Comparison of ENCODE assay signal across 10 cellular contexts in the genomic region with DNA sequence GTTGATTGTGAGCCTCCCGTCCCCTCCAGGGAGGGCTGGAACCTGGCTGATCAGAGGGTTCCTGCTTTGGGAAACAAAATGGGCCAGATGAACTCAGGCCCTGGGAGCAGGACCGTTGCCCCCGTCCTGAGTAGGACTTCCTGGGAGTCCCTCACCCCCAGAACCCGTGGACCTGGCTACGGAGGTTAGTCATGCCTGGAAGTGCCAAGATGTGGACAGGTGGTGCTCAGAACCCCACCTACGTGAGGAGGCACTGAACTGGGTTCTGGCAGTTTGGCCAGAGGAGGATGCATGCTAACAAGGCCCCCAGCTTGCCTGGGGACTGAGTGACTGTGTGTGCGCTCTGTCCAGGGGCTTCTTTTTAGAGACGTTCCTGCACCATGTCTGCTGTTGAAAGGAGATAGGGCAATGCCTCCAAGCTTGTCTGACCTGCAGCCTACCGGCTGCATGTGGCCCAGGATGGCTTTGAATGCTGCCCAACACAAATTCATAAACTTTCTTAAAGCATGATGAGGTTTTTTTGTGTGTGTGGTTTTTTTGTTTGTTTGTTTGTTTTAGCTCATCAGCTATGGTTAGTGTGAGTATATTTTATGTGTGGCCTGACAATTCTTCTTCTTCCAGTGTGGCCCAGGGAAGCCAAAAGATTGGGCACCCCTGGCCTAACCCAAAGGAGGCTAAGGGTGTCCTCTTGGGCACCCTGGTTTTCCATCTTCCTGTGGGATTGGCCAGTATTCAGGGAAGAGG. TPM values are rescaled to one million over a fixed set of nuclear protein-coding genes. Genes with fewer than 3 reads are reported as not detected.
DNase-seq lines count a peak whose midpoint lies in the region; ATAC-seq and TF ChIP-seq lines count a peak whose summit lies in the region.
"Had no signal": no experiment of that assay in that cellular context is flagged by ENCODE, and none has a peak within 500 bp of the region (broad histone marks: within the 10 kb centered on the region; RNA-seq: fewer than 3 reads in every experiment).

No MANE protein-coding gene starts in this region.

- peak overlapping the region; percentile 73 for H3K4me3 Mint-ChIP-seq in Caco-2 (ENCODE audit: unreplicated experiment)
- peak overlapping the region; percentile 57 for H3K4me3 Mint-ChIP-seq in glutamatergic neuron (ENCODE audit: unreplicated experiment)

- H2AFZ ChIP-seq in PC-3 (ENCODE audit: low read length): no peak overlapping the region

- no peak overlapping the region for H3K9ac ChIP-seq in PC-3 (ENCODE audit: low read length)
- H3K9ac ChIP-seq in rectal smooth muscle tissue (ENCODE audit: low read length): no peak overlapping the region

- CTCF ChIA-PET in Caco-2 (lab: Charles Lee): interaction anchor here (0.8 to 1.8 kb wide), 8 partner anchors 9 to 104 kb away, joined by 3 to 15 read pairs (median 4); no protein-coding TSS in a partner anchor
- CTCF ChIA-PET in PC-3 (lab: Charles Lee): no interaction called here

- H3K27me3 ChIP-seq in Caco-2 (replicated peaks; ENCODE audit: control insufficient read depth, insufficient read depth, low read length) (no peaks in the 10 kb centered on the region), PC-3 (ENCODE audit: low read length) (no peaks in the 10 kb centered on the region), rectal smooth muscle tissue (ENCODE audit: control insufficient read depth, insufficient read depth, low read length) (no peaks in the 10 kb centered on the region), upper lobe of right lung (no peaks in the 10 kb centered on the region)

- POLR2A ChIA-PET in Caco-2 (lab: Charles Lee) (interaction anchor here (0.5 to 0.6 kb wide), 2 partner anchors 83 to 356 kb away, joined by 3 read pairs; no protein-coding TSS in a partner anchor), PC-3 (lab: Charles Lee; ENCODE audit: unreplicated experiment) (no interaction called here)

- H3K4me3 ChIP-seq in Caco-2 (ENCODE audit: low read depth, low read length): no peak overlapping the region
- H3K4me3 ChIP-seq in PC-3 (ENCODE audit: low read length): no peak overlapping the region
- H3K4me3 ChIP-seq in rectal smooth muscle tissue (ENCODE audit: low read length): no peak overlapping the region
- H3K4me3 ChIP-seq in upper lobe of right lung: no peak overlapping the region

- DNase-seq in Caco-2 (no peak), PC-3 (peak; percentile 12), glutamatergic neuron (no peak), GM03348 (ENCODE audit: low spot score) (no peak), NCI-H1694 treated with DMSO at 0.1 percent for 48 hours (lab: John Stamatoyannopoulos, UW) (no peak), upper lobe of right lung (no peak)
- DNase-seq: foreskin keratinocyte, occipital lobe had no signal

- H3K4me1 Mint-ChIP-seq in Caco-2 (ENCODE audit: low read depth, unreplicated experiment): peaks cover 18% of the 10 kb centered on the region
- H3K4me1 Mint-ChIP-seq in glutamatergic neuron (ENCODE audit: low read depth, unreplicated experiment): peaks cover 17% of the 10 kb centered on the region

- intact Hi-C loops in Caco-2 (cut with micrococcal nuclease; ENCODE audit: unreplicated experiment): loop anchor here (1.0 to 5.0 kb wide), 3 partner anchors 18 to 88 kb away; no protein-coding TSS in a partner anchor
- intact Hi-C loops in PC-3 (cut with micrococcal nuclease): no loop called here
- intact Hi-C loops in upper lobe of right lung (cut with DNase I): no loop called here

- H3K27ac Mint-ChIP-seq in Caco-2 (ENCODE audit: unreplicated experiment) (peak overlapping the region; percentile 18), glutamatergic neuron (ENCODE audit: unreplicated experiment) (no peak overlapping the region)

- TF ChIP-seq CTCF in Caco-2 (IDR thresholded peaks at IDR 0.05; ENCODE audit: insufficient read depth in 1 of 2, low read depth in 1 of 2, low read length in 1 of 2, severe bottlenecking in 1 of 2, unreplicated experiment in 1 of 2) (no peak), PC-3 (conservative IDR thresholded peaks at IDR 0.05; ENCODE audit: low read depth, low read length) (no peak), glutamatergic neuron (IDR thresholded peaks at IDR 0.05; ENCODE audit: partially characterized antibody, unreplicated experiment) (no peak), upper lobe of right lung (IDR thresholded peaks at IDR 0.05) (no peak)

- H3K36me3 ChIP-seq in Caco-2 (ENCODE audit: control insufficient read depth, insufficient read depth, low read length) (no peaks in the 10 kb centered on the region; the same call in 1 of the 2 replicates), PC-3 (ENCODE audit: low read depth, low read length) (no peaks in the 10 kb centered on the region), rectal smooth muscle tissue (ENCODE audit: control insufficient read depth, insufficient read depth, low read length) (no peaks in the 10 kb centered on the region), upper lobe of right lung (no peaks in the 10 kb centered on the region)

- BruUV-seq in Caco-2 (replicated peaks; lab: Mats Ljungman, UMichigan) (no TSS peak), PC-3 (replicated peaks; lab: Mats Ljungman, UMichigan) (no TSS peak)

- peaks cover 22% of the 10 kb centered on the region for H3K4me1 ChIP-seq in Caco-2
- peaks cover 12% of the 10 kb centered on the region for H3K4me1 ChIP-seq in PC-3 (ENCODE audit: insufficient read depth, low read length)
- peaks cover 18% of the 10 kb centered on the region for H3K4me1 ChIP-seq in rectal smooth muscle tissue (ENCODE audit: control insufficient read depth, insufficient read depth, low read length)
- H3K4me1 ChIP-seq in upper lobe of right lung: peaks cover 36% of the 10 kb centered on the region
- H3K4me1 ChIP-seq: foreskin keratinocyte had no signal

- H3K27ac ChIP-seq in PC-3 (ENCODE audit: low read length) (no peak overlapping the region), rectal smooth muscle tissue (ENCODE audit: low read depth, low read length) (peak overlapping the region; percentile 4), upper lobe of right lung (no peak overlapping the region)
- H3K27ac ChIP-seq: foreskin keratinocyte had no signal

- H3K9me3 ChIP-seq in Caco-2 (no peaks in the 10 kb centered on the region), PC-3 (ENCODE audit: low read length) (no peaks in the 10 kb centered on the region), upper lobe of right lung (no peaks in the 10 kb centered on the region)

- H3K79me2 ChIP-seq in PC-3 (ENCODE audit: low read length): no peaks in the 10 kb centered on the region

- H3F3A ChIP-seq in PC-3 (ENCODE audit: low read length, unreplicated experiment): no peaks in the 10 kb centered on the region

- ATAC-seq in PC-3 (no peak), GM19397 (IDR thresholded peaks at IDR 0.05; ENCODE audit: unreplicated experiment) (no peak), upper lobe of right lung (no peak)

- no peaks in the 10 kb centered on the region for H3K9me2 ChIP-seq in PC-3 (replicated peaks; ENCODE audit: low read length)

- H3K27me3 Mint-ChIP-seq in Caco-2 (ENCODE audit: insufficient read depth, unreplicated experiment) (no peaks in the 10 kb centered on the region), glutamatergic neuron (ENCODE audit: unreplicated experiment) (peaks cover 7% of the 10 kb centered on the region)

- H3K36me3 Mint-ChIP-seq in Caco-2 (ENCODE audit: insufficient read depth, unreplicated experiment): peaks cover 2% of the 10 kb centered on the region
- H3K36me3 Mint-ChIP-seq in glutamatergic neuron (ENCODE audit: unreplicated experiment): no peaks in the 10 kb centered on the region

- H3K4me2 ChIP-seq in PC-3 (ENCODE audit: low read length): peak overlapping the region; percentile 96; the same call in 1 of the 2 replicates

- no peaks in the 10 kb centered on the region for H3K9me3 Mint-ChIP-seq in Caco-2 (ENCODE audit: unreplicated experiment)
- H3K9me3 Mint-ChIP-seq in glutamatergic neuron (ENCODE audit: unreplicated experiment): peaks cover 3% of the 10 kb centered on the region

- H4K20me1 ChIP-seq in PC-3 (ENCODE audit: low read length): no peaks in the 10 kb centered on the region

RNA-seq across cellular contexts. Expression of a gene that starts 1.8 kb away (rescaled TPM):
- total RNA-seq in Caco-2 (2022) (18.0 and 26.0 TPM in 2 replicates), PC-3 (2014; rRNA removed) (15.2 and 17.6 TPM in 2 replicates), glutamatergic neuron (ENCODE audit: unreplicated experiment) (32.9 TPM), upper lobe of right lung (81.6 TPM)
